Comparison of ENCODE assay signal across 1 cellular context in genomic region chr3:48446425-48447193, GRCh38.
A peak's percentile ranks its signal among the peaks of the same experiment; 100 is the strongest.
TF ChIP-seq lines count a peak whose summit lies in the region.

ATRIP (plus strand) TSS chr3:48446737; CDS start chr3:48446846, 109 bp downstream.

TF ChIP-seq in WTC11, 78 proteins besides CTCF, POLR2A, EP300 and RAD21 (continued from another document and continues in another):
- TF ChIP-seq USF1 (CRISPR knock-in tag; IDR thresholded peaks at IDR 0.05) (no peak), TP53 (CRISPR knock-in tag; IDR thresholded peaks at IDR 0.05) (0 out of 2 replicates have a peak, but pooled peaks have one; percentile 75), ATF6 (CRISPR knock-in tag; IDR thresholded peaks at IDR 0.05) (no peak), ZNF512 (CRISPR knock-in tag; IDR thresholded peaks at IDR 0.05; ENCODE audit: borderline replicate concordance) (no peak), FOXJ3 (CRISPR knock-in tag; IDR thresholded peaks at IDR 0.05; ENCODE audit: borderline replicate concordance) (no peak), CDX4 (CRISPR knock-in tag; IDR thresholded peaks at IDR 0.05; ENCODE audit: borderline replicate concordance) (no peak), ESRRA (CRISPR knock-in tag; IDR thresholded peaks at IDR 0.05; ENCODE audit: borderline replicate concordance) (peak; percentile 91; the same call in 1 of the 2 replicates), JUN (CRISPR knock-in tag; IDR thresholded peaks at IDR 0.05) (no peak), ZNF232 (CRISPR knock-in tag; IDR thresholded peaks at IDR 0.05) (peak; percentile 88), ATF1 (CRISPR knock-in tag; IDR thresholded peaks at IDR 0.05) (0 out of 2 replicates have a peak, but pooled peaks have one; percentile 82), RORB (CRISPR knock-in tag; IDR thresholded peaks at IDR 0.05) (no peak), ZNF138 (CRISPR knock-in tag; conservative IDR thresholded peaks at IDR 0.05) (no peak), ZNF281 (CRISPR knock-in tag; IDR thresholded peaks at IDR 0.05) (no peak), IRF1 (CRISPR knock-in tag; IDR thresholded peaks at IDR 0.05) (no peak), CREM (CRISPR knock-in tag; IDR thresholded peaks at IDR 0.05) (peak; percentile 98), ZNF263 (CRISPR knock-in tag; IDR thresholded peaks at IDR 0.05; ENCODE audit: low read depth) (peak; percentile 69), FOXP4 (CRISPR knock-in tag; IDR thresholded peaks at IDR 0.05) (no peak; the same call in 1 of the 2 replicates), SMAD3 (CRISPR knock-in tag; IDR thresholded peaks at IDR 0.05; ENCODE audit: borderline replicate concordance) (no peak; the same call in 1 of the 2 replicates), SOX15 (CRISPR knock-in tag; IDR thresholded peaks at IDR 0.05) (no peak), FOXP1 (CRISPR knock-in tag; IDR thresholded peaks at IDR 0.05; ENCODE audit: borderline replicate concordance) (peak; percentile 81; the same call in 1 of the 2 replicates), MAX (CRISPR knock-in tag; IDR thresholded peaks at IDR 0.05) (peak; percentile 86), ZBTB21 (CRISPR knock-in tag; IDR thresholded peaks at IDR 0.05; ENCODE audit: borderline replicate concordance) (peak; percentile 36), CREB1 (CRISPR knock-in tag; IDR thresholded peaks at IDR 0.05) (peak; percentile 83), E2F4 (CRISPR knock-in tag; IDR thresholded peaks at IDR 0.05; ENCODE audit: borderline replicate concordance, low read depth) (peak; percentile 91), ZNF425 (CRISPR knock-in tag; conservative IDR thresholded peaks at IDR 0.05) (no peak), AFF4 (CRISPR knock-in tag; IDR thresholded peaks at IDR 0.05; ENCODE audit: borderline replicate concordance) (no peak), MYBL2 (CRISPR knock-in tag; IDR thresholded peaks at IDR 0.05) (peak; percentile 93), ARID4B (CRISPR knock-in tag; IDR thresholded peaks at IDR 0.05; ENCODE audit: borderline replicate concordance) (no peak; the same call in 1 of the 2 replicates), RELA (CRISPR knock-in tag; IDR thresholded peaks at IDR 0.05; ENCODE audit: borderline replicate concordance) (peak; percentile 84; the same call in 1 of the 2 replicates), ETV6 (CRISPR knock-in tag; IDR thresholded peaks at IDR 0.05) (peak; percentile 84; the same call in 1 of the 2 replicates)
